8 cellular contexts compared by ENCODE assay signal in the genomic region with DNA sequence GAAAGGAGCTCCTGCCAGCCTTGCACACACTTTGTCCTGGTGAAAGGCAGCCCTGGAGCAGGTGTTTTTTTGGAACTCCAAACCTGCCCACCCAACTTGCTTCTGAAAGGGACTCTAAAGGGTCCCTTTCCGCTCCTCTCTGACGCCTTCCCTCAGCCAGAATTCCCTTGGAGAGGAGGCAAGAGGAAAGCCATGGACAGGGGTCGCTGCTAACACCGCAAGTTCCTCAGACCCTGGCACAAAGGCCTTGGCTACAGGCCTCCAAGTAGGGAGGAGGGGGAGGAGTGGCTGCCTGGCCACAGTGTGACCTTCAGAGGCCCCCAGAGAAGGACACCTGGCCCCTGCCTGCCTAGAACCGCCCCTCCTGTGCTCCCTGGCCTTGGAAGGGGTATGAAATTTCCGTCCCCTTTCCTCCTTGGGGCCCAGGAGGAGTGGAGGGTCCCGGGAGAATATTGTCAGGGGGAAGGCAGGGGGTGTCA. TPM values are rescaled to one million over a fixed set of nuclear protein-coding genes. Genes with fewer than 3 reads are reported as not detected.
DNase-seq lines count a peak whose midpoint lies in the region; ATAC-seq and TF ChIP-seq lines count a peak whose summit lies in the region.

No MANE protein-coding gene starts in this region.

- H3K27ac ChIP-seq in DOHH2 (ENCODE audit: low read depth, low read length): peak overlapping the region; percentile 62
- H3K27ac ChIP-seq in lung (ENCODE audit: low read depth in 1 of 2, low read length in 1 of 2): peak overlapping the region; percentile 79 to 96
- peak overlapping the region; percentile 96 to 99 (median 96) for H3K27ac ChIP-seq in transverse colon

- intact Hi-C loops in transverse colon (cut with DNase I; ENCODE audit: low total_unique reads): no loop called here

- H3K9me3 ChIP-seq in DOHH2 (ENCODE audit: control insufficient read depth, insufficient read depth, low read length): no peaks in the 10 kb centered on the region
- no peaks in the 10 kb centered on the region for H3K9me3 ChIP-seq in lung (ENCODE audit: control insufficient read depth in 2 of 2, insufficient read depth in 1 of 2, low read length in 1 of 2)
- H3K9me3 ChIP-seq in transverse colon: no peaks in the 10 kb centered on the region

- H3K4me3 ChIP-seq in DOHH2 (ENCODE audit: low read length) (peak overlapping the region; percentile 91), lung (peak overlapping the region; percentile 86), transverse colon (peak overlapping the region; percentile 68 to 88 (median 83))

- TF ChIP-seq CTCF in DOHH2 (IDR thresholded peaks at IDR 0.05; ENCODE audit: low read depth, low read length, poor library complexity, severe bottlenecking) (no peak), chondrocyte (IDR thresholded peaks at IDR 0.05) (no peak), lung (IDR thresholded peaks at IDR 0.05; ENCODE audit: control extremely low read depth, extremely low read depth) (no peak), transverse colon (IDR thresholded peaks at IDR 0.05) (no peak)

- H3K4me3 Mint-ChIP-seq in chondrocyte (ENCODE audit: unreplicated experiment): peak overlapping the region; percentile 98

- WGBS in lung, 2 donors: 55 to 60% methylated on average over 7 of the region's 7 CpGs
- 44% methylated on average over 7 of the region's 7 CpGs; no CpG with 5 or more reads in 1 of the 2 donors for WGBS in transverse colon (ENCODE audit: low coverage in 1 of 2), 2 donors

- H3K36me3 ChIP-seq in DOHH2 (ENCODE audit: control insufficient read depth, low read length): peaks cover 64% of the 10 kb centered on the region
- H3K36me3 ChIP-seq in lung (ENCODE audit: control insufficient read depth in 2 of 2, insufficient read depth in 2 of 2, low read length in 2 of 2): peaks cover 0 to 4% of the 10 kb centered on the region in 2 donors
- peaks cover 0 to 3% (median 0%) of the 10 kb centered on the region in 4 donors for H3K36me3 ChIP-seq in transverse colon

- in situ Hi-C loops in transverse colon (cut with MboI; ENCODE audit: low pct_ligation_motif_present in 1 of 4, low pct_unique_long_range_greater_than_20kb in 1 of 4, low sequenced_read_pairs in 3 of 4): loop anchor here in 2 of 4 donors (25.0 kb wide), 1 partner anchor 110 kb away; no protein-coding TSS in a partner anchor

- H3K27me3 ChIP-seq in DOHH2 (ENCODE audit: control insufficient read depth, low read length) (no peaks in the 10 kb centered on the region), lung (ENCODE audit: control insufficient read depth, insufficient read depth) (no peaks in the 10 kb centered on the region), transverse colon (no peaks in the 10 kb centered on the region)

- DNase-seq in NCI-H526 treated with DMSO at 0.1 percent for 48 hours (lab: John Stamatoyannopoulos, UW): peak; percentile 28
- DNase-seq in chondrocyte (ENCODE audit: low spot score): no peak
- no peak for DNase-seq in lung (ENCODE audit: low spot score)
- peak; percentile 43 for DNase-seq in transverse colon
- no peak for DNase-seq in stimulated activated naive CD4-positive, alpha-beta T cell (lab: John Stamatoyannopoulos, UW)

- no peak for TF ChIP-seq POLR2A in transverse colon (IDR thresholded peaks at IDR 0.05)

- peaks cover 2% of the 10 kb centered on the region; the same call in 1 of the 2 replicates for H3F3A ChIP-seq in DOHH2 (ENCODE audit: control insufficient read depth, insufficient read depth)

- H3K9me3 Mint-ChIP-seq in chondrocyte (ENCODE audit: low read depth): no peaks in the 10 kb centered on the region

- peaks cover 8% of the 10 kb centered on the region for H3K36me3 Mint-ChIP-seq in chondrocyte (ENCODE audit: low read depth)

- TF ChIP-seq EP300 in transverse colon (IDR thresholded peaks at IDR 0.05; ENCODE audit: low read depth): no peak

- peaks cover 27% of the 10 kb centered on the region for H4K20me1 ChIP-seq in DOHH2 (ENCODE audit: control insufficient read depth, insufficient read depth, low read depth, low read length)

- peaks cover 53% of the 10 kb centered on the region for H3K4me1 Mint-ChIP-seq in chondrocyte (ENCODE audit: low read depth)

- H3K4me1 ChIP-seq in DOHH2 (ENCODE audit: control insufficient read depth, low read length): peaks cover 49% of the 10 kb centered on the region
- H3K4me1 ChIP-seq in lung (ENCODE audit: control insufficient read depth in 2 of 2, insufficient read depth in 2 of 2, low read length in 2 of 2): peaks cover 17 to 18% of the 10 kb centered on the region in 2 donors
- peaks cover 14 to 66% (median 51%) of the 10 kb centered on the region in 4 donors for H3K4me1 ChIP-seq in transverse colon

- no peaks in the 10 kb centered on the region for H3K27me3 Mint-ChIP-seq in chondrocyte (ENCODE audit: low read depth)

- H3K27ac Mint-ChIP-seq in chondrocyte (ENCODE audit: unreplicated experiment): peak overlapping the region; percentile 99

- ATAC-seq in lung (ENCODE audit: insufficient read depth, low FRiP score): no peak
- no peak for ATAC-seq in HG03196 (IDR thresholded peaks at IDR 0.05; ENCODE audit: unreplicated experiment)
- ATAC-seq in GM21528 (IDR thresholded peaks at IDR 0.05; ENCODE audit: low FRiP score, unreplicated experiment): no peak

- peaks cover 70% of the 10 kb centered on the region for H3K79me2 ChIP-seq in DOHH2 (ENCODE audit: control insufficient read depth, low read length)

- no peaks in the 10 kb centered on the region for H3K9me2 ChIP-seq in DOHH2 (replicated peaks; ENCODE audit: control insufficient read depth, low read length)

- H3K4me2 ChIP-seq in DOHH2 (ENCODE audit: low read length): peak overlapping the region; percentile 96

RNA-seq across cellular contexts. Expression of a gene that starts 2.6 kb away (rescaled TPM):
- 24.8 to 139 TPM (median 137 TPM) in 3 replicates for total RNA-seq in chondrocyte
- total RNA-seq in lung: 100 to 1,000 TPM; 156 to 275 TPM
- polyA plus RNA-seq in lung: 100 to 1,000 TPM in 1 of 2 donors, 10 to 100 TPM in 1; 98.3 to 123 TPM
- total RNA-seq in transverse colon: 100 to 1,000 TPM; 131 to 608 (median 203) TPM

Comparison
In these comparisons a context has a peak if more than half of its experiments do, and no peak if none do; other contexts are left out.
1. DNase-seq: peak in NCI-H526 treated with DMSO at 0.1 percent for 48 hours (single experiment) and transverse colon (single experiment); none in chondrocyte (single experiment), lung (single experiment) and stimulated activated naive CD4-positive, alpha-beta T cell (0 of 6).
2. Peak in every context shown above with its lines, with median percentiles within 50 percentile points of each other: H3K27ac ChIP-seq and H3K4me3 ChIP-seq.